Comparison of ENCODE assay signal across 8 cellular contexts in the genomic region with DNA sequence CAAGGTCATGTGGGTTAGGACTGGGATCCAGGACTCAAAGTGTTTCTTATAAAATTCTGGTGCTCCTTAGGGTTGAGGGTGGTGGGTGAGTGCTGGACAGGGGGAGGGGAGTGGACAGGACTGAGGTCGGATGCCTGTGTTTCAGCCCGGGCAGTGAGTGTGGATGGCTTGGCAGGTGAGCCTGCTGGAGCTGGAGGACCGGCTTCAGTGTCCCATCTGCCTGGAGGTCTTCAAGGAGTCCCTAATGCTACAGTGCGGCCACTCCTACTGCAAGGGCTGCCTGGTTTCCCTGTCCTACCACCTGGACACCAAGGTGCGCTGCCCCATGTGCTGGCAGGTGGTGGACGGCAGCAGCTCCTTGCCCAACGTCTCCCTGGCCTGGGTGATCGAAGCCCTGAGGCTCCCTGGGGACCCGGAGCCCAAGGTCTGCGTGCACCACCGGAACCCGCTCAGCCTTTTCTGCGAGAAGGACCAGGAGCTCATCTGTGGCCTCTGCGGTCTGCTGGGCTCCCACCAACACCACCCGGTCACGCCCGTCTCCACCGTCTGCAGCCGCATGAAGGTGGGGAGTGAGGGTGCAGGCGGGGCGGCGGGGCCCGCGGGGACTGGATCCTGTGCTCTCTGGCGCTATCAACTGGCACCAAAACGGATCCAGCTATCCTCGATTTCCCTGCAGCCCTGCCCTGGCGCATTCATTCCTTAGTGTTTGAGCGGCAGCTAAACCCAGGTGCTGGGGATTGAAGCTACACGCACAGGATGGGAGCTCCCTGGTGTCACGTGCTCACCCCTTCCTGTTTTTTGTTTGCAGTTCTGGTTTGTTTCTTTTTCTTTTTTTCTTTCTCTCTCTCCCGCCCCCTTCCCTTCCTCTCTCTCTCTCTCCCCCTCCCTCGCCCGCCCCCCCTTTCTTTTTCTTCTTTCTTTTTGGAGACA. TPM values are rescaled to one million over a fixed set of nuclear protein-coding genes. Genes with fewer than 3 reads are reported as not detected.
DNase-seq lines count a peak whose midpoint lies in the region; ATAC-seq lines count a peak whose summit lies in the region.
"Not testable (repeated sequence)": the region's sequence is repeated elsewhere in the genome, so short reads cannot be mapped to it uniquely, and the experiment has no call there.
"Had no signal": no experiment of that assay in that cellular context is flagged by ENCODE, and none has a peak within 500 bp of the region (broad histone marks: within the 10 kb centered on the region; RNA-seq: fewer than 3 reads in every experiment).

No MANE protein-coding gene starts in this region.

- intact Hi-C loops in left cardiac atrium (cut with DNase I); sciatic nerve (cut with DNase I): not testable (repeated sequence)

- not testable (repeated sequence) for DNase-seq in T-helper 17 cell; activated naive CD4-positive, alpha-beta T cell treated with anti-CD3 and anti-CD28 coated beads, Interleukin-2, amount 50 U/mL, for 72 hours (ENCODE audit: low spot score in 2 of 2); left cardiac atrium; sciatic nerve (ENCODE audit: low spot score)

- H3K27me3 Mint-ChIP-seq in T-helper 17 cell: not testable (repeated sequence)

- not testable (repeated sequence) for H3K9me3 Mint-ChIP-seq in activated naive CD4-positive, alpha-beta T cell treated with anti-CD3 and anti-CD28 coated beads, Interleukin-2, amount 50 U/mL, for 72 hours

- H3K9me3 ChIP-seq in T-helper 17 cell (ENCODE audit: control insufficient read depth, low read length, poor library complexity, severe bottlenecking): not testable (repeated sequence)

- H3K4me1 Mint-ChIP-seq in T-helper 17 cell: not testable (repeated sequence)

- H3K27ac Mint-ChIP-seq in T-helper 17 cell; activated naive CD4-positive, alpha-beta T cell treated with anti-CD3 and anti-CD28 coated beads, Interleukin-2, amount 50 U/mL, for 72 hours: not testable (repeated sequence)

- peak; percentile 48 for ATAC-seq in GM18867 (IDR thresholded peaks at IDR 0.05; ENCODE audit: unreplicated experiment)
- peak; percentile 53 for ATAC-seq in GM21390 (IDR thresholded peaks at IDR 0.05; ENCODE audit: unreplicated experiment)
- peak; percentile 51 for ATAC-seq in HG03095 (IDR thresholded peaks at IDR 0.05; ENCODE audit: unreplicated experiment)
- peak; percentile 82 for ATAC-seq in T-helper 17 cell
- peak; percentile 61 to 71 for ATAC-seq in activated naive CD4-positive, alpha-beta T cell treated with anti-CD3 and anti-CD28 coated beads, Interleukin-2, amount 50 U/mL, for 72 hours
- peak; percentile 26 to 45 for ATAC-seq in left cardiac atrium
- peak; percentile 48 for ATAC-seq in sciatic nerve

- not testable (repeated sequence) for H3K36me3 Mint-ChIP-seq in T-helper 17 cell (ENCODE audit: low read depth); activated naive CD4-positive, alpha-beta T cell treated with anti-CD3 and anti-CD28 coated beads, Interleukin-2, amount 50 U/mL, for 72 hours

- H3K4me3 Mint-ChIP-seq in T-helper 17 cell: not testable (repeated sequence)

RNA-seq across cellular contexts. Expression of gene TRIM73, which starts 3.6 kb away (rescaled TPM):
- total RNA-seq in T-helper 17 cell (10 to 100 TPM; 13.7 to 19.4 TPM), left cardiac atrium (1 to 10 TPM in 1 of 2 donors, under 1 TPM in 1; 0.74 to 2.7 TPM), sciatic nerve (8.7 TPM)
- 1 to 10 TPM; 3.9 to 8.9 TPM for total RNA-seq in activated naive CD4-positive, alpha-beta T cell treated with anti-CD3 and anti-CD28 coated beads, Interleukin-2, amount 50 U/mL, for 72 hours
- total RNA-seq: kidney epithelial cell had no signal
